Comparison of ENCODE assay signal across 18 cellular contexts in the genomic region with DNA sequence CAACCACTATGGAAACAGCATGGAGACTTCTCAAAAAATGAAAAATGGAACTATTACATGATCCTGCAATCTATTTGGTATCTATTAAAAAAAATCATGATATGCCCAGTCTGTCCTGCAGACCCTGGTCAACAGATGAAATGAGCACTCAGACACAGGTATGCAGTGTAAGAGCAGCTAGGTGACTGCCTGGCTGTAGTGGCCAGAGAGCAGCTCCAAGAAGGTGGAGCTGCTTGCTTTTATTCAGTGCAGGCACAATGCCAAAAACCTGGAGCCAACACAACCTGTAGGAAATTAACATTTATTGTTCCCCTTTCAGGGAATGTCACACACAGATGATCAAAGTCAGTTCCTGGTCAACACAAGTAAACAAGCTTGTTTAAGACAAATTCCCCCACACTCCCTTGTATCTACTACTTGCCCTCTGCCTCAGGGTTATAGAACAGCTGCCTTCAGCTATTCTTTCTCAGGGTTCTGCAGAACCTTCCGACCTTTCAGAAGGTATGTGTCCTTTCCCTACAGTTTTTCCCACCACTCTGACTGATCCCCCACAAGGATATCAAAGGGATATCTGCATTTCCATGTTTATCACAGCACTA.
DNase-seq lines count a peak whose midpoint lies in the region; ATAC-seq and TF ChIP-seq lines count a peak whose summit lies in the region.
"Had no signal": no experiment of that assay in that cellular context is flagged by ENCODE, and none has a peak within 500 bp of the region (broad histone marks: within the 10 kb centered on the region; RNA-seq: fewer than 3 reads in every experiment).

No MANE protein-coding gene starts in this region.

- no peak overlapping the region for H2BK120ac ChIP-seq in mesendoderm (ENCODE audit: low read depth, low read length)

- no peak overlapping the region for H3K4ac ChIP-seq in mesendoderm (ENCODE audit: low read depth, low read length)

- H3K4me1 ChIP-seq in Karpas-422 (ENCODE audit: low read length): no peaks in the 10 kb centered on the region
- no peaks in the 10 kb centered on the region for H3K4me1 ChIP-seq in mesendoderm (ENCODE audit: control insufficient read depth, low read depth, low read length)
- H3K4me1 ChIP-seq: A549 had no signal

- H2AFZ ChIP-seq in Karpas-422 (ENCODE audit: low read length): 0 out of 2 replicates have a peak overlapping the region, but pooled peaks have one; percentile 26
- H2AFZ ChIP-seq: GM23248 had no signal

- no peak for ATAC-seq in GM21619 (IDR thresholded peaks at IDR 0.05; ENCODE audit: unreplicated experiment)
- ATAC-seq in omental fat pad (ENCODE audit: low FRiP score): no peak
- ATAC-seq: A549 had no signal

- H2AK5ac ChIP-seq in mesendoderm (ENCODE audit: low read length): no peak overlapping the region

- no peak overlapping the region for H2BK15ac ChIP-seq in mesendoderm (replicated peaks; ENCODE audit: low read depth)

- H3K9me2 ChIP-seq in Karpas-422 (replicated peaks; ENCODE audit: insufficient read depth, low read length): no peaks in the 10 kb centered on the region

- WGBS in mesendoderm (ENCODE audit: extremely low coverage, insufficient coverage, low lambda C conversion rate): no CpG with 5 or more reads among the region's 1 CpG

- H3K27ac ChIP-seq in Karpas-422 (ENCODE audit: low read length) (no peak overlapping the region), mesendoderm (ENCODE audit: low read depth, low read length) (no peak overlapping the region)
- H3K27ac ChIP-seq: A549, GM23248 had no signal

- H3K36me3 ChIP-seq in Karpas-422 (ENCODE audit: insufficient read depth, low read length): no peaks in the 10 kb centered on the region; the same call in 1 of the 2 replicates
- no peaks in the 10 kb centered on the region for H3K36me3 ChIP-seq in mesendoderm (ENCODE audit: control insufficient read depth, insufficient read depth, low read length)

- DNase-seq in NCI-H748 (lab: John Stamatoyannopoulos, UW; ENCODE audit: unreplicated experiment) (peak; percentile 4), NCI-H748 treated with DMSO at 0.1 percent for 48 hours (lab: John Stamatoyannopoulos, UW) (no peak), Karpas-422 (no peak), OCI-M1 (lab: John Stamatoyannopoulos, UW) (peak; percentile 11), mesendoderm (peak; percentile 30), omental fat pad (ENCODE audit: low spot score) (no peak)
- DNase-seq: 8988T; ACHN; C1 segment of cervical spinal cord; Calu3; CD4-positive, alpha-beta memory T cell; COR-L47; DND-41; GM23248; H7; HCEC 1CT had no signal

- H2BK5ac ChIP-seq in mesendoderm (ENCODE audit: low read length): no peak overlapping the region

- H3K79me2 ChIP-seq in Karpas-422 (ENCODE audit: low read length): no peaks in the 10 kb centered on the region
- H3K79me2 ChIP-seq in mesendoderm (ENCODE audit: control insufficient read depth, insufficient read depth, low read length): no peaks in the 10 kb centered on the region

- H3K9me3 ChIP-seq in Karpas-422 (ENCODE audit: low read length): peaks cover 12% of the 10 kb centered on the region
- H3K9me3 ChIP-seq: A549 had no signal

- no peak overlapping the region for H4K5ac ChIP-seq in mesendoderm (ENCODE audit: low read length)

- H3K9ac ChIP-seq in Karpas-422 (ENCODE audit: low read length): no peak overlapping the region
- no peak overlapping the region for H3K9ac ChIP-seq in mesendoderm (ENCODE audit: low read length)
- H3K9ac ChIP-seq: GM23248 had no signal

- H3K27me3 ChIP-seq in Karpas-422 (ENCODE audit: low read length) (no peaks in the 10 kb centered on the region), mesendoderm (ENCODE audit: insufficient read depth, low read length, poor library complexity) (no peaks in the 10 kb centered on the region)

- H3K4me2 ChIP-seq in Karpas-422 (ENCODE audit: low read depth, low read length, poor library complexity, severe bottlenecking): no peak overlapping the region
- H3K4me2 ChIP-seq in mesendoderm (ENCODE audit: low read length): no peak overlapping the region
- H3K4me2 ChIP-seq: A549 had no signal

- no peak overlapping the region for H3K56ac ChIP-seq in mesendoderm (ENCODE audit: low read length)

- H3K4me3 ChIP-seq in Karpas-422 (ENCODE audit: low read length) (no peak overlapping the region), mesendoderm (ENCODE audit: low read length) (no peak overlapping the region)
- H3K4me3 ChIP-seq: A549, GM23248 had no signal

- no peak overlapping the region for H4K8ac ChIP-seq in mesendoderm (ENCODE audit: low read depth, low read length)

- H4K20me1 ChIP-seq in Karpas-422 (ENCODE audit: insufficient read depth, low read depth, low read length): no peaks in the 10 kb centered on the region

- H3K18ac ChIP-seq in mesendoderm (ENCODE audit: low read length): no peak overlapping the region

- no peak for TF ChIP-seq CTCF in omental fat pad (IDR thresholded peaks at IDR 0.05)

- no peaks in the 10 kb centered on the region for H3K79me1 ChIP-seq in mesendoderm (ENCODE audit: low read length)

- no peak overlapping the region for H3K23ac ChIP-seq in mesendoderm (ENCODE audit: low read length)

Comparison
In these comparisons a context has a peak if more than half of its experiments do, and no peak if none do; other contexts are left out.
1. DNase-seq: peak in NCI-H748 (single experiment), OCI-M1 (single experiment) and mesendoderm (single experiment); none in NCI-H748 treated with DMSO at 0.1 percent for 48 hours (single experiment), Karpas-422 (single experiment) and omental fat pad (single experiment).